In the genomic region with DNA sequence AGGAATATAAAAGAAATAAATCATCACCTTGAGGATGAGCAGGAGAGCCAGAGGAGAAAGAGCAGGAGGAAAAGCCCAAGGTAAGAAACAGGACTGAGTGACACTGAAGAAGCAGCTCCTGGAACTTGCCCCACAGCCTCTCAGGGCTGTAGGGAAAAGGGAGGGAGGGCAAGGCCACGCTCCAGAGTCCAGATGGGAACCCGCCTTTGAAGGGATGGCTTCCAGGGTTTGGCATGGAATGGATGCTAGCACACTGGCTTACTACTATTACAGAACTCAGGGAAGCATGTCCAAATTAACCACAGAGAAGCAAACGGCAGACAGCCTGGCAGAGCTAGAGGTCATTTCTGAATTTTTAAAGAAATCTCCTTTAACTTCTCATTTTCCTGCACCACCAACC, we compare ENCODE assay signal across 2 cellular contexts.
TF ChIP-seq lines count a peak whose summit lies in the region.

No MANE protein-coding gene starts in this region.

TF ChIP-seq in GM12878, 131 proteins besides CTCF, POLR2A, EP300 and RAD21:
- 0 out of 2 replicates have a peak, but pooled peaks have one; percentile 10 for TF ChIP-seq RUNX3 (IDR thresholded peaks at IDR 0.05; ENCODE audit: low read length)
- peak; percentile 48; the same call in 1 of the 2 replicates for TF ChIP-seq PAX5 (IDR thresholded peaks at IDR 0.05; ENCODE audit: borderline replicate concordance, low read depth, low read length)
- TF ChIP-seq, protein P1, sequence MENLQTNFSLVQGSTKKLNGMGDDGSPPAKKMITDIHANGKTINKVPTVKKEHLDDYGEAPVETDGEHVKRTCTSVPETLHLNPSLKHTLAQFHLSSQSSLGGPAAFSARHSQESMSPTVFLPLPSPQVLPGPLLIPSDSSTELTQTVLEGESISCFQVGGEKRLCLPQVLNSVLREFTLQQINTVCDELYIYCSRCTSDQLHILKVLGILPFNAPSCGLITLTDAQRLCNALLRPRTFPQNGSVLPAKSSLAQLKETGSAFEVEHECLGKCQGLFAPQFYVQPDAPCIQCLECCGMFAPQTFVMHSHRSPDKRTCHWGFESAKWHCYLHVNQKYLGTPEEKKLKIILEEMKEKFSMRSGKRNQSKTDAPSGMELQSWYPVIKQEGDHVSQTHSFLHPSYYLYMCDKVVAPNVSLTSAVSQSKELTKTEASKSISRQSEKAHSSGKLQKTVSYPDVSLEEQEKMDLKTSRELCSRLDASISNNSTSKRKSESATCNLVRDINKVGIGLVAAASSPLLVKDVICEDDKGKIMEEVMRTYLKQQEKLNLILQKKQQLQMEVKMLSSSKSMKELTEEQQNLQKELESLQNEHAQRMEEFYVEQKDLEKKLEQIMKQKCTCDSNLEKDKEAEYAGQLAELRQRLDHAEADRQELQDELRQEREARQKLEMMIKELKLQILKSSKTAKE (IDR thresholded peaks at IDR 0.05; ENCODE audit: low read depth, poor library complexity, severe bottlenecking) = no peak
- no peak for TF ChIP-seq NR2C2 (IDR thresholded peaks at IDR 0.05; ENCODE audit: borderline replicate concordance, control insufficient read depth, insufficient read length, low read depth)
- TF ChIP-seq ATF7 (IDR thresholded peaks at IDR 0.05; ENCODE audit: low read depth) = no peak

TF ChIP-seq in HepG2, 621 proteins besides CTCF, POLR2A, EP300 and RAD21:
- TF ChIP-seq HNF4A (CRISPR knock-in tag; IDR thresholded peaks at IDR 0.05) = peak; percentile 12; the same call in 1 of the 2 replicates
- TF ChIP-seq, protein P2, sequence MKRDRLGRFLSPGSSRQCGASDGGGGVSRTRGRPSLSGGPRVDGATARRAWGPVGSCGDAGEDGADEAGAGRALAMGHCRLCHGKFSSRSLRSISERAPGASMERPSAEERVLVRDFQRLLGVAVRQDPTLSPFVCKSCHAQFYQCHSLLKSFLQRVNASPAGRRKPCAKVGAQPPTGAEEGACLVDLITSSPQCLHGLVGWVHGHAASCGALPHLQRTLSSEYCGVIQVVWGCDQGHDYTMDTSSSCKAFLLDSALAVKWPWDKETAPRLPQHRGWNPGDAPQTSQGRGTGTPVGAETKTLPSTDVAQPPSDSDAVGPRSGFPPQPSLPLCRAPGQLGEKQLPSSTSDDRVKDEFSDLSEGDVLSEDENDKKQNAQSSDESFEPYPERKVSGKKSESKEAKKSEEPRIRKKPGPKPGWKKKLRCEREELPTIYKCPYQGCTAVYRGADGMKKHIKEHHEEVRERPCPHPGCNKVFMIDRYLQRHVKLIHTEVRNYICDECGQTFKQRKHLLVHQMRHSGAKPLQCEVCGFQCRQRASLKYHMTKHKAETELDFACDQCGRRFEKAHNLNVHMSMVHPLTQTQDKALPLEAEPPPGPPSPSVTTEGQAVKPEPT (CRISPR knock-in tag; IDR thresholded peaks at IDR 0.05; ENCODE audit: low read depth) = no peak
- TF ChIP-seq, protein P3, sequence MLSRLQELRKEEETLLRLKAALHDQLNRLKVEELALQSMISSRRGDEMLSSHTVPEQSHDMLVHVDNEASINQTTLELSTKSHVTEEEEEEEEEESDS (CRISPR knock-in tag; IDR thresholded peaks at IDR 0.05; ENCODE audit: borderline replicate concordance) = no peak
